In the genomic region with DNA sequence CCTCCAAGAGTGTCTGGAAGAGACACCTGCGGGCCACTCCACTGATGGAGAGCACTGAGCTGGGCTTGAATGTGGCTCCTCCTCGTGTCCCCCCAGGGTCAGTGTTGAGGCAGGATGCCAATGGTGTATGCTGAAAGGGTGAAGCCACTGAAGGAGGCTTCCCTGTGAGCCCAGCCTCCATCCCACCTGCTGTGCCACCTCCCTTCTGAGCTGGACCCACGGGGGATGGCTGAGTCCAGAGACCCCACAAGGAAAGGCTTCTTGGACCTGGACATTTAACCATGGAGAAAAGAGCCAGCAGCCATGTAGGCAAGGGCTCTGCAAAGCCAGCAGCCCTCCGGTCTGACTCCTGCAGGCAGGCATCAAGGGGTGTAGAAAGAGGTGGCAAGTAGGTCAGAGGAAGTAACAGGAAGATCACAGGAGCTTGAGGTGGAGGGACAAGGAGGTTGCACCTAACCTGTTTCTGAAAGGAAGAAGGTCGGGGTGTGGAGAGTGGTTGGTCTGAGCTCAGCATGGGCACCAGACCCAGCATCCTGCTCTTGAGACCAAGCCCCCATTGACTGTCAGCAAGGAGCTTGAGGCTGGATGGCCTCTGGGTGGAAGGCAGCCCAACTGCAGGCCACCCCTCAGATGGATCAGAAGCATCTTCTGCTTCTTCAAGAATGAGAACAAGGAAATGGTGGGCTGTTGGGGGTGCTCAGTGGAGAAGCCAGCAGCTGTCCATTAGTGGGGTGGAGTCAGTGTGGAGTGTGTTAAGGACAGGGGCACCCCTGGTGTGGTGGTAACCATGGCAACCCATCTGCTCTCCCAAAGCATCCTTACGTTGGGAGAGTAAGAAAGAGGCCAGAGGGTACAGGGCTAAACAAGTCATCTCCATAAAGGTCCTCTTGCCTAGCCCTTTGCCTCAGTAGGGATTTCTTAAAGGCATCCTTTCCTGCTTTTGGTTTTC, we compare ENCODE assay signal across 11 cellular contexts.
DNase-seq lines count a peak whose midpoint lies in the region; ATAC-seq and TF ChIP-seq lines count a peak whose summit lies in the region.
"Had no signal": no experiment of that assay in that cellular context is flagged by ENCODE, and none has a peak within 500 bp of the region (broad histone marks: within the 10 kb centered on the region; RNA-seq: fewer than 3 reads in every experiment).

No MANE protein-coding gene starts in this region.

- H3K79me2 ChIP-seq in SK-N-SH (ENCODE audit: insufficient read depth) = peaks cover 79% of the 10 kb centered on the region

- H3K36me3 ChIP-seq in SK-N-SH (replicated peaks in 1 of 2; ENCODE audit: control insufficient read depth in 1 of 2, insufficient read depth in 2 of 2, low read length in 1 of 2) = peaks cover 0 to 13% of the 10 kb centered on the region in 2 experiments
- H3K36me3 ChIP-seq in ectodermal cell (ENCODE audit: control insufficient read depth, insufficient read depth, low read length) = no peaks in the 10 kb centered on the region

- ATAC-seq in SK-N-SH treated with all-trans-retinoic acid at 6 μM for 48 hours = no peak

- H3K4me2 ChIP-seq in SK-N-SH = no peak overlapping the region

- no peak overlapping the region for H3K9ac ChIP-seq in SK-N-SH

- H3K27me3 ChIP-seq in SK-N-SH (ENCODE audit: insufficient read depth) = no peaks in the 10 kb centered on the region
- no peaks in the 10 kb centered on the region for H3K27me3 ChIP-seq in ectodermal cell (ENCODE audit: control insufficient read depth, insufficient read depth, low read length, poor library complexity, severe bottlenecking)

- H3K27ac ChIP-seq in SK-N-SH (ENCODE audit: low read depth in 2 of 2, low read length in 1 of 2) (no peak overlapping the region; a peak in 1 of 4 replicates), RWPE1 (peak overlapping the region; percentile 43; the same call in 1 of the 2 replicates), ectodermal cell (ENCODE audit: insufficient read depth, low read depth, low read length, poor library complexity, severe bottlenecking) (peak overlapping the region; percentile 38), skin epidermis (peak overlapping the region in 16 of 21 experiments; percentile 10 to 80 (median 44))

- no peak for TF ChIP-seq EP300 in SK-N-SH (IDR thresholded peaks at IDR 0.05; ENCODE audit: borderline replicate concordance in 1 of 2, low read depth in 1 of 2, low read length in 1 of 2)

- peaks cover 81% of the 10 kb centered on the region for H4K20me1 ChIP-seq in SK-N-SH (ENCODE audit: insufficient read depth)

- POLR2A ChIA-PET in SK-N-SH (lab: Yijun Ruan, JAX) (interaction anchor here (1.3 kb wide), 1 partner anchor 17 kb away, joined by 3 read pairs; no protein-coding TSS in a partner anchor), RWPE1 (lab: Yijun Ruan, JAX; ENCODE audit: low non-redundant PET) (no interaction called here)

- TF ChIP-seq RAD21 in SK-N-SH (IDR thresholded peaks at IDR 0.05; ENCODE audit: low read length) = no peak

- CTCF ChIA-PET in SK-N-SH (lab: Yijun Ruan, JAX) = interaction anchor here (1.1 to 1.4 kb wide), 3 partner anchors 16 to 17 kb away, joined by 3 to 6 read pairs (median 6); no protein-coding TSS in a partner anchor
- CTCF ChIA-PET in RWPE1 (lab: Yijun Ruan, JAX) = no interaction called here

- H3K4me1 ChIP-seq in SK-N-SH (ENCODE audit: control insufficient read depth in 1 of 2, insufficient read depth in 2 of 2, low read depth in 1 of 2, low read length in 1 of 2) = peaks cover 0 to 22% of the 10 kb centered on the region in 2 experiments; a peak in 1 of 4 replicates
- H3K4me1 ChIP-seq in ectodermal cell (ENCODE audit: control insufficient read depth, insufficient read depth, low read length) = peaks cover 19% of the 10 kb centered on the region

- TF ChIP-seq CTCF in SK-N-SH (IDR thresholded peaks at IDR 0.05) (no peak), RWPE1 (conservative IDR thresholded peaks at IDR 0.05; ENCODE audit: low read depth) (no peak)

- no peaks in the 10 kb centered on the region for H3K9me2 ChIP-seq in SK-N-SH

- WGBS in SK-N-SH (ENCODE audit: low lambda C conversion rate) = 88% methylated on average over 6 of the region's 6 CpGs
- WGBS in ectodermal cell, 2 experiments = 82 to 86% methylated on average over 6 of the region's 6 CpGs

- no peak overlapping the region for H2AFZ ChIP-seq in SK-N-SH (ENCODE audit: low read depth)

- H3K4me3 ChIP-seq in SK-N-SH (ENCODE audit: low read depth in 2 of 2, low read length in 1 of 2) (no peak overlapping the region), ectodermal cell (ENCODE audit: insufficient read depth, low read depth, low read length) (no peak overlapping the region), skin epidermis (no peak overlapping the region)

- H3F3A ChIP-seq in SK-N-SH (replicated peaks; ENCODE audit: insufficient read depth) = no peaks in the 10 kb centered on the region

- peak; percentile 72 for DNase-seq in SK-N-SH
- no peak for DNase-seq in RWPE1 (ENCODE audit: low spot score)
- DNase-seq in NCI-H2107 (lab: John Stamatoyannopoulos, UW) = no peak
- no peak for DNase-seq in 8988T
- no peak for DNase-seq in cortex of kidney (lab: John Stamatoyannopoulos, UW)
- DNase-seq: foreskin melanocyte, IMR-90, SIG-M5 had no signal

- no peaks in the 10 kb centered on the region for H3K9me3 ChIP-seq in SK-N-SH
- H3K9me3 ChIP-seq in ectodermal cell (ENCODE audit: control insufficient read depth, low read length) = no peaks in the 10 kb centered on the region

TF ChIP-seq in SK-N-SH, 30 proteins besides CTCF, POLR2A, EP300 and RAD21 (continues in another document):
- no peak for TF ChIP-seq JUND (IDR thresholded peaks at IDR 0.05)
- no peak for TF ChIP-seq FOSL2 (IDR thresholded peaks at IDR 0.05; ENCODE audit: borderline replicate concordance, low read depth)
- TF ChIP-seq, protein P1, sequence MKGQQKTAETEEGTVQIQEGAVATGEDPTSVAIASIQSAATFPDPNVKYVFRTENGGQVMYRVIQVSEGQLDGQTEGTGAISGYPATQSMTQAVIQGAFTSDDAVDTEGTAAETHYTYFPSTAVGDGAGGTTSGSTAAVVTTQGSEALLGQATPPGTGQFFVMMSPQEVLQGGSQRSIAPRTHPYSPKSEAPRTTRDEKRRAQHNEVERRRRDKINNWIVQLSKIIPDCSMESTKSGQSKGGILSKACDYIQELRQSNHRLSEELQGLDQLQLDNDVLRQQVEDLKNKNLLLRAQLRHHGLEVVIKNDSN (IDR thresholded peaks at IDR 0.05; ENCODE audit: borderline replicate concordance, low read depth) = no peak

TF ChIP-seq in SK-N-SH treated with all-trans-retinoic acid at 6 μM for 48 hours, 23 proteins besides CTCF, POLR2A, EP300 and RAD21 (continues in another document):
- TF ChIP-seq, protein P2, sequence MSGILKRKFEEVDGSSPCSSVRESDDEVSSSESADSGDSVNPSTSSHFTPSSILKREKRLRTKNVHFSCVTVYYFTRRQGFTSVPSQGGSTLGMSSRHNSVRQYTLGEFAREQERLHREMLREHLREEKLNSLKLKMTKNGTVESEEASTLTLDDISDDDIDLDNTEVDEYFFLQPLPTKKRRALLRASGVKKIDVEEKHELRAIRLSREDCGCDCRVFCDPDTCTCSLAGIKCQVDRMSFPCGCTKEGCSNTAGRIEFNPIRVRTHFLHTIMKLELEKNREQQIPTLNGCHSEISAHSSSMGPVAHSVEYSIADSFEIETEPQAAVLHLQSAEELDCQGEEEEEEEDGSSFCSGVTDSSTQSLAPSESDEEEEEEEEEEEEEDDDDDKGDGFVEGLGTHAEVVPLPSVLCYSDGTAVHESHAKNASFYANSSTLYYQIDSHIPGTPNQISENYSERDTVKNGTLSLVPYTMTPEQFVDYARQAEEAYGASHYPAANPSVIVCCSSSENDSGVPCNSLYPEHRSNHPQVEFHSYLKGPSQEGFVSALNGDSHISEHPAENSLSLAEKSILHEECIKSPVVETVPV (CRISPR knock-in tag; IDR thresholded peaks at IDR 0.05) = no peak
- no peak for TF ChIP-seq RARB (CRISPR knock-in tag; IDR thresholded peaks at IDR 0.05)
- TF ChIP-seq TCF4 (CRISPR knock-in tag; IDR thresholded peaks at IDR 0.05; ENCODE audit: borderline replicate concordance) = no peak
- TF ChIP-seq, protein P3, sequence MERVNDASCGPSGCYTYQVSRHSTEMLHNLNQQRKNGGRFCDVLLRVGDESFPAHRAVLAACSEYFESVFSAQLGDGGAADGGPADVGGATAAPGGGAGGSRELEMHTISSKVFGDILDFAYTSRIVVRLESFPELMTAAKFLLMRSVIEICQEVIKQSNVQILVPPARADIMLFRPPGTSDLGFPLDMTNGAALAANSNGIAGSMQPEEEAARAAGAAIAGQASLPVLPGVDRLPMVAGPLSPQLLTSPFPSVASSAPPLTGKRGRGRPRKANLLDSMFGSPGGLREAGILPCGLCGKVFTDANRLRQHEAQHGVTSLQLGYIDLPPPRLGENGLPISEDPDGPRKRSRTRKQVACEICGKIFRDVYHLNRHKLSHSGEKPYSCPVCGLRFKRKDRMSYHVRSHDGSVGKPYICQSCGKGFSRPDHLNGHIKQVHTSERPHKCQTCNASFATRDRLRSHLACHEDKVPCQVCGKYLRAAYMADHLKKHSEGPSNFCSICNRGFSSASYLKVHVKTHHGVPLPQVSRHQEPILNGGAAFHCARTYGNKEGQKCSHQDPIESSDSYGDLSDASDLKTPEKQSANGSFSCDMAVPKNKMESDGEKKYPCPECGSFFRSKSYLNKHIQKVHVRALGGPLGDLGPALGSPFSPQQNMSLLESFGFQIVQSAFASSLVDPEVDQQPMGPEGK (CRISPR knock-in tag; IDR thresholded peaks at IDR 0.05; ENCODE audit: borderline replicate concordance) = no peak
- TF ChIP-seq SNAI2 (CRISPR knock-in tag; IDR thresholded peaks at IDR 0.05) = no peak
- TF ChIP-seq ZNF70 (CRISPR knock-in tag; IDR thresholded peaks at IDR 0.05) = no peak
- TF ChIP-seq CSDC2 (CRISPR knock-in tag; IDR thresholded peaks at IDR 0.05) = no peak
- TF ChIP-seq TOX (CRISPR knock-in tag; IDR thresholded peaks at IDR 0.05; ENCODE audit: borderline replicate concordance) = no peak
- TF ChIP-seq ZNF8 (CRISPR knock-in tag; IDR thresholded peaks at IDR 0.05) = no peak
- TF ChIP-seq, protein P4, sequence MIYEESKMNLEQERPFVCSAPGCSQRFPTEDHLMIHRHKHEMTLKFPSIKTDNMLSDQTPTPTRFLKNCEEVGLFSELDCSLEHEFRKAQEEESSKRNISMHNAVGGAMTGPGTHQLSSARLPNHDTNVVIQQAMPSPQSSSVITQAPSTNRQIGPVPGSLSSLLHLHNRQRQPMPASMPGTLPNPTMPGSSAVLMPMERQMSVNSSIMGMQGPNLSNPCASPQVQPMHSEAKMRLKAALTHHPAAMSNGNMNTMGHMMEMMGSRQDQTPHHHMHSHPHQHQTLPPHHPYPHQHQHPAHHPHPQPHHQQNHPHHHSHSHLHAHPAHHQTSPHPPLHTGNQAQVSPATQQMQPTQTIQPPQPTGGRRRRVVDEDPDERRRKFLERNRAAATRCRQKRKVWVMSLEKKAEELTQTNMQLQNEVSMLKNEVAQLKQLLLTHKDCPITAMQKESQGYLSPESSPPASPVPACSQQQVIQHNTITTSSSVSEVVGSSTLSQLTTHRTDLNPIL (CRISPR knock-in tag; IDR thresholded peaks at IDR 0.05; ENCODE audit: low read depth) = no peak
- no peak for TF ChIP-seq PPARA (CRISPR knock-in tag; IDR thresholded peaks at IDR 0.05; ENCODE audit: borderline replicate concordance)
- TF ChIP-seq ESRRG (CRISPR knock-in tag; IDR thresholded peaks at IDR 0.05) = no peak
- TF ChIP-seq BACH2 (CRISPR knock-in tag; IDR thresholded peaks at IDR 0.05; ENCODE audit: borderline replicate concordance) = no peak
- no peak for TF ChIP-seq ZC3H10 (CRISPR knock-in tag; IDR thresholded peaks at IDR 0.05)

Comparison
In these comparisons a context has a peak if more than half of its experiments do, and no peak if none do; other contexts are left out.
1. H3K27ac ChIP-seq: peak in RWPE1 (single experiment), ectodermal cell (single experiment) and skin epidermis (16 of 21); none in SK-N-SH (0 of 2).